In the genomic region with DNA sequence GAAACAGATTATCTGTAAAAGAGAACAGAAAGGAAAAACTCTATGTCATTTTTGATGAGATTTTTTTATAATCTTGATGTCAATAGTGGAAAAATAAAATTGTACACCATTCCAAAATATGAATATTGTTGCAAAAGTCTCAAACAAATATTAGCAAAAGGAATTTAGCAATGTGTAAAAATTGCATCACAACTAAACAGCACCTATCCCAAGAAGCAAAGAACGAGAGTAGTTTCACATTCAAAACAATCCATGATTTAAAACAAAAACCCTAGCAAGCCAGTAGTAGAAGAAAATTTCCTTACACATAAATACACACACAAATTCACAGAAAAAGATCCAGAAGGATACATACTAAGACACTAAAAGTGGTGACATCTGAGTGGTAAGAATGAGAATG, we compare ENCODE assay signal across 23 cellular contexts.
"Had no signal": no experiment of that assay in that cellular context is flagged by ENCODE, and none has a peak within 500 bp of the region (broad histone marks: within the 10 kb centered on the region; RNA-seq: fewer than 3 reads in every experiment).

No MANE protein-coding gene starts in this region.

- H3K27me3 ChIP-seq: body of pancreas, heart left ventricle, ovary, spleen, upper lobe of left lung had no signal

- H3K4me1 ChIP-seq: body of pancreas, heart left ventricle, left ventricle myocardium inferior, prostate gland, spleen, upper lobe of left lung had no signal

- H3K9me3 ChIP-seq: body of pancreas, heart left ventricle, left ventricle myocardium inferior, ovary, prostate gland, spleen, thoracic aorta, upper lobe of left lung had no signal

- H3K27ac ChIP-seq: body of pancreas, heart left ventricle, left ventricle myocardium inferior, ovary, prostate gland, spleen, thoracic aorta, upper lobe of left lung had no signal

- H3K4me3 ChIP-seq: body of pancreas, left ventricle myocardium inferior, ovary, prostate gland, spleen, thoracic aorta, upper lobe of left lung had no signal

- DNase-seq: activated CD4-positive, alpha-beta T cell treated with anti-CD3 and anti-CD28 coated beads, Interleukin-2, amount 50 U/mL, for 4 hours; activated effector memory CD4-positive, alpha-beta T cell treated with anti-CD3 and anti-CD28 coated beads, Interleukin-2, amount 50 U/mL, for 16 hours; activated naive CD4-positive, alpha-beta T cell treated with anti-CD3 and anti-CD28 coated beads, Interleukin-2, amount 10 ng/mL, durations not matched to agents 7 days and 5 days; activated T-cell treated with anti-CD3 and anti-CD28 coated beads, Interleukin-2, amount 50 U/mL, for 72 hours; anterior cingulate cortex; body of pancreas; dermis blood vessel endothelial cell; effector CD8-positive, alpha-beta T cell; erythroblast; heart left ventricle; kidney; left ventricle myocardium inferior; ovary; spleen; stimulated activated CD4-positive, alpha-beta T cell treated with anti-CD3 and anti-CD28 coated beads, Interleukin-4, amount 100 ng/mL, for 1 hour; stimulated activated naive CD4-positive, alpha-beta T cell; T-cell; T-helper 9 cell; upper lobe of left lung had no signal

- ATAC-seq: activated T-cell treated with anti-CD3 and anti-CD28 coated beads, Interleukin-2, amount 50 U/mL, for 72 hours; body of pancreas; heart left ventricle; natural killer cell treated with Interleukin-12 subunit alpha and Interleukin-12 subunit beta and Interleukin-15 and Interleukin-18, amount 100 ng/mL, for 72 hours; T-cell; WTC11 had no signal

- H3K36me3 ChIP-seq: heart left ventricle, left ventricle myocardium inferior, ovary, prostate gland, spleen, thoracic aorta, upper lobe of left lung had no signal
